Comparison of ENCODE assay signal across 1 cellular context in genomic region chr5:132655821-132656773, GRCh38.
TF ChIP-seq lines count a peak whose summit lies in the region.

No MANE protein-coding gene starts in this region.

TF ChIP-seq in GM12878, 131 proteins besides CTCF, POLR2A, EP300 and RAD21 (continued from another document and continues in another):
- TF ChIP-seq PAX5 (IDR thresholded peaks at IDR 0.05; ENCODE audit: borderline replicate concordance, low read depth, low read length): no peak; the same call in 1 of the 2 replicates
- TF ChIP-seq GATAD2B (conservative IDR thresholded peaks at IDR 0.05; ENCODE audit: low read depth): peak; percentile 65
- no peak for TF ChIP-seq NR2C2 (IDR thresholded peaks at IDR 0.05; ENCODE audit: borderline replicate concordance, control insufficient read depth, insufficient read length, low read depth)
- no peak for TF ChIP-seq TCF7 (IDR thresholded peaks at IDR 0.05; ENCODE audit: borderline replicate concordance)
- no peak for TF ChIP-seq ZNF24 (IDR thresholded peaks at IDR 0.05)
- TF ChIP-seq PML (IDR thresholded peaks at IDR 0.05; ENCODE audit: low read length): no peak
- no peak for TF ChIP-seq CREM (IDR thresholded peaks at IDR 0.05; ENCODE audit: low read depth)
- no peak for TF ChIP-seq ASH2L (IDR thresholded peaks at IDR 0.05; ENCODE audit: borderline replicate concordance, low read depth)
- no peak for TF ChIP-seq BCLAF1 (IDR thresholded peaks at IDR 0.05)
- TF ChIP-seq NBN (IDR thresholded peaks at IDR 0.05): 0 out of 2 replicates have a peak, but pooled peaks have one; percentile 25
- TF ChIP-seq IKZF2 (IDR thresholded peaks at IDR 0.05): no peak
- TF ChIP-seq NFYA (IDR thresholded peaks at IDR 0.05; ENCODE audit: borderline replicate concordance, low read depth, low read length): no peak
- no peak for TF ChIP-seq FOXK2 (IDR thresholded peaks at IDR 0.05)
- no peak for TF ChIP-seq TCF12 (IDR thresholded peaks at IDR 0.05; ENCODE audit: low read depth, low read length)
- no peak for TF ChIP-seq RB1 (IDR thresholded peaks at IDR 0.05; ENCODE audit: borderline replicate concordance)
- TF ChIP-seq PKNOX1 (IDR thresholded peaks at IDR 0.05): no peak
- no peak for TF ChIP-seq FOS (IDR thresholded peaks at IDR 0.05; ENCODE audit: borderline replicate concordance, extremely low read depth, insufficient read length)
- TF ChIP-seq MEF2A (IDR thresholded peaks at IDR 0.05; ENCODE audit: insufficient read depth, low read depth, low read length): no peak
- no peak for TF ChIP-seq E2F8 (IDR thresholded peaks at IDR 0.05; ENCODE audit: low read depth, partially characterized antibody)
- TF ChIP-seq EZH2 (IDR thresholded peaks at IDR 0.05; ENCODE audit: borderline replicate concordance, control insufficient read depth, low read depth, low read length): no peak
- peak; percentile 51; the same call in 1 of the 2 replicates for TF ChIP-seq NR2F1 (conservative IDR thresholded peaks at IDR 0.05)
- TF ChIP-seq ESRRA (IDR thresholded peaks at IDR 0.05; ENCODE audit: low read length): no peak
- TF ChIP-seq YY1 (IDR thresholded peaks at IDR 0.05; ENCODE audit: low read depth, low read length): peak; percentile 31; the same call in 1 of the 2 replicates
- no peak for TF ChIP-seq ZNF274 (IDR thresholded peaks at IDR 0.05; ENCODE audit: insufficient read depth, insufficient read length)
- TF ChIP-seq JUND (IDR thresholded peaks at IDR 0.05; ENCODE audit: low read depth, low read length): no peak
- no peak for TF ChIP-seq SKIL (IDR thresholded peaks at IDR 0.05; ENCODE audit: low read depth, poor library complexity, severe bottlenecking)
- no peak for TF ChIP-seq POLR2AphosphoS5 (IDR thresholded peaks at IDR 0.05; ENCODE audit: low read length)
- TF ChIP-seq ZNF592 (IDR thresholded peaks at IDR 0.05): no peak
- TF ChIP-seq EGR1 (IDR thresholded peaks at IDR 0.05; ENCODE audit: borderline replicate concordance in 1 of 2, low read depth in 2 of 2, low read length in 2 of 2): peak in 1 of 2 experiments; percentile 64; a peak in 2 of 3 replicates
- no peak for TF ChIP-seq SIN3A (IDR thresholded peaks at IDR 0.05; ENCODE audit: low read depth, low read length)
- no peak; the same call in 1 of the 2 replicates for TF ChIP-seq STAT1 (conservative IDR thresholded peaks at IDR 0.05)
- no peak for TF ChIP-seq MAX (IDR thresholded peaks at IDR 0.05; ENCODE audit: low read depth, low read length)
- TF ChIP-seq CEBPZ (IDR thresholded peaks at IDR 0.05; ENCODE audit: low read depth, low read length): no peak
- peak; percentile 25; the same call in 1 of the 2 replicates for TF ChIP-seq MTA2 (IDR thresholded peaks at IDR 0.05; ENCODE audit: low read depth)
- no peak for TF ChIP-seq IRF4 (IDR thresholded peaks at IDR 0.05; ENCODE audit: low read depth, low read length)
- no peak for TF ChIP-seq BRCA1 (IDR thresholded peaks at IDR 0.05; ENCODE audit: low read depth, low read length)
- TF ChIP-seq MEF2B (IDR thresholded peaks at IDR 0.05; ENCODE audit: partially characterized antibody, poor library complexity, severe bottlenecking): no peak
- no peak for TF ChIP-seq HDAC6 (IDR thresholded peaks at IDR 0.05; ENCODE audit: unreplicated experiment)
- no peak for TF ChIP-seq RUNX3 (IDR thresholded peaks at IDR 0.05; ENCODE audit: low read length)
- no peak for TF ChIP-seq IRF5 (IDR thresholded peaks at IDR 0.05; ENCODE audit: borderline replicate concordance)
- TF ChIP-seq IRF3 (IDR thresholded peaks at IDR 0.05): no peak
- TF ChIP-seq BACH1 (IDR thresholded peaks at IDR 0.05; ENCODE audit: borderline replicate concordance): peak; percentile 53; the same call in 1 of the 2 replicates
- no peak for TF ChIP-seq SREBF1 (IDR thresholded peaks at IDR 0.05; ENCODE audit: low read length)
